Comparison of ENCODE assay signal across 29 cellular contexts in genomic region chr22:21873619-21874018, GRCh38. TPM values are rescaled to one million over a fixed set of nuclear protein-coding genes. Genes with fewer than 3 reads are reported as not detected.
DNase-seq lines count a peak whose midpoint lies in the region; ATAC-seq, FAIRE-seq and TF ChIP-seq lines count a peak whose summit lies in the region.
"Had no signal": no experiment of that assay in that cellular context is flagged by ENCODE, and none has a peak within 500 bp of the region (broad histone marks: within the 10 kb centered on the region; RNA-seq: fewer than 3 reads in every experiment).

No MANE protein-coding gene starts in this region.

- H3K36me3 ChIP-seq in HepG2 (replicated peaks in 1 of 2; ENCODE audit: control insufficient read depth in 1 of 2, insufficient read depth in 2 of 2, low read length in 2 of 2), result no peaks in the 10 kb centered on the region
- H3K36me3 ChIP-seq: BE2C, BLaER1 had no signal

- no peaks in the 10 kb centered on the region for H3K4me1 Mint-ChIP-seq in osteocyte (ENCODE audit: unreplicated experiment)

- CTCF ChIA-PET in HepG2 (lab: Yijun Ruan, JAX; ENCODE audit: low intra/inter-chr PET ratio, low total read pairs), result no interaction called here

- POLR2A ChIA-PET in HepG2 (lab: Yijun Ruan, JAX), result no interaction called here

- no peak overlapping the region for H2AFZ ChIP-seq in HepG2 (ENCODE audit: low read length)

- no peak for FAIRE-seq in HepG2 (lab: Jason Lieb, UNC)
- FAIRE-seq: A549, GM12878, GM12892, GM18507, GM19239 had no signal

- in situ Hi-C loops in HepG2 (cut with HindIII; ENCODE audit: extremely low pct_ligation_motif_present, low pct_unique_long_range_greater_than_20kb), result no loop called here

- H3K27ac ChIP-seq in HepG2 (ENCODE audit: extremely low read length, insufficient read depth, low read length), result no peak overlapping the region
- H3K27ac ChIP-seq: 22Rv1, A549, BLaER1 had no signal

- TF ChIP-seq RAD21 in HepG2 (CRISPR knock-in tag; IDR thresholded peaks at IDR 0.05), result no peak

- no peak for TF ChIP-seq CTCF in HepG2 (CRISPR knock-in tag; IDR thresholded peaks at IDR 0.05)
- TF ChIP-seq CTCF in osteocyte (IDR thresholded peaks at IDR 0.05), result no peak

- no TSS peak for BruUV-seq in HepG2 (replicated peaks; lab: Mats Ljungman, UMichigan)

- no peak overlapping the region for H3K27ac Mint-ChIP-seq in osteocyte (ENCODE audit: unreplicated experiment)
- H3K27ac Mint-ChIP-seq: CD4-positive, alpha-beta memory T cell had no signal

- no peak for ATAC-seq in HepG2
- no peak for ATAC-seq in GM18907 (IDR thresholded peaks at IDR 0.05; ENCODE audit: unreplicated experiment)
- ATAC-seq: A549, GM12878 had no signal

- H4K20me1 ChIP-seq in HepG2 (ENCODE audit: insufficient read depth, low read length), result no peaks in the 10 kb centered on the region
- H4K20me1 ChIP-seq: BLaER1 had no signal

- H3K27me3 ChIP-seq in HepG2 (ENCODE audit: control insufficient read depth in 1 of 2, insufficient read depth in 2 of 2, low read length in 2 of 2), result no peaks in the 10 kb centered on the region
- H3K27me3 ChIP-seq: BE2C, BLaER1 had no signal

- peak; percentile 26 for DNase-seq in activated CD8-positive, alpha-beta memory T cell treated with anti-CD3 and anti-CD28 coated beads for 24 hours
- no peak for DNase-seq in activated CD8-positive, alpha-beta memory T cell treated with anti-CD3 and anti-CD28 coated beads, Interleukin-2, amount 50 U/mL, for 4 hours
- DNase-seq in HepG2 (ENCODE audit: low spot score), result no peak
- peak; percentile 27 for DNase-seq in osteocyte (ENCODE audit: extremely low spot score, unreplicated experiment)
- peak; percentile 29 for DNase-seq in posterior vena cava (ENCODE audit: low spot score)
- no peak for DNase-seq in amniotic stem cell (lab: John Stamatoyannopoulos, UW)
- DNase-seq in AG08396 (ENCODE audit: low spot score), result no peak
- DNase-seq: BE2C; C1 segment of cervical spinal cord; CD4-positive, alpha-beta memory T cell; CD4-positive, CD25-positive, alpha-beta regulatory T cell; CD8-positive, alpha-beta memory T cell; COR-L47; DMS 273 treated with DMSO at 0.1 percent for 48 hours; DMS153; DMS53; DMS79; DND-41; EL; GDM1 had no signal

- TF ChIP-seq EP300 in HepG2 (IDR thresholded peaks at IDR 0.05; ENCODE audit: low read depth in 2 of 2, low read length in 2 of 2) (no peak), HepG2 (CRISPR knock-in tag; IDR thresholded peaks at IDR 0.05; ENCODE audit: borderline replicate concordance) (no peak)

- no peak for TF ChIP-seq POLR2A in HepG2 (IDR thresholded peaks at IDR 0.05; ENCODE audit: insufficient read depth in 1 of 2, low read depth in 2 of 2, low read length in 2 of 2)

- no peak overlapping the region for H3K4me3 ChIP-seq in HepG2 (replicated peaks in 1 of 3; ENCODE audit: insufficient read depth in 1 of 3, low read depth in 2 of 3, low read length in 3 of 3)
- H3K4me3 ChIP-seq: A549, BLaER1, GM12878 had no signal

- H3K36me3 Mint-ChIP-seq in osteocyte (ENCODE audit: unreplicated experiment), result no peaks in the 10 kb centered on the region
- H3K36me3 Mint-ChIP-seq: CD14-positive monocyte; CD4-positive, alpha-beta memory T cell; CD8-positive, alpha-beta memory T cell had no signal

- H3K4me3 Mint-ChIP-seq in osteocyte (ENCODE audit: unreplicated experiment), result no peak overlapping the region
- H3K4me3 Mint-ChIP-seq: CD14-positive monocyte; CD4-positive, alpha-beta memory T cell; CD4-positive, CD25-positive, alpha-beta regulatory T cell; CD8-positive, alpha-beta memory T cell had no signal

- no peaks in the 10 kb centered on the region for H3K79me2 ChIP-seq in HepG2 (ENCODE audit: insufficient read depth, low read length)

- H3K9me3 ChIP-seq in HepG2 (ENCODE audit: low read length), result no peaks in the 10 kb centered on the region
- H3K9me3 ChIP-seq: A549, BE2C, BLaER1 had no signal

- H3K9me3 Mint-ChIP-seq in osteocyte (ENCODE audit: unreplicated experiment), result no peaks in the 10 kb centered on the region
- H3K9me3 Mint-ChIP-seq: CD4-positive, alpha-beta memory T cell; CD4-positive, CD25-positive, alpha-beta regulatory T cell; CD8-positive, alpha-beta memory T cell had no signal

- intact Hi-C loops in HepG2 (cut with micrococcal nuclease; ENCODE audit: unreplicated experiment) (no loop called here), posterior vena cava (cut with DNase I) (no loop called here)

- H3K27me3 Mint-ChIP-seq in osteocyte (ENCODE audit: unreplicated experiment), result no peaks in the 10 kb centered on the region
- H3K27me3 Mint-ChIP-seq: CD4-positive, alpha-beta memory T cell; CD8-positive, alpha-beta memory T cell had no signal

- 58% methylated on average over 7 of the region's 7 CpGs for WGBS in HepG2 (ENCODE audit: low lambda C conversion rate)

- no peak overlapping the region for H3K4me2 ChIP-seq in HepG2 (ENCODE audit: low read depth, low read length)
- H3K4me2 ChIP-seq: A549, BLaER1 had no signal

- no peak overlapping the region for H3K9ac ChIP-seq in HepG2 (ENCODE audit: insufficient read depth, low read depth, low read length)
- H3K9ac ChIP-seq: BLaER1 had no signal

- H3K4me1 ChIP-seq in HepG2 (ENCODE audit: insufficient read depth, low read length), result peaks cover 5% of the 10 kb centered on the region
- H3K4me1 ChIP-seq: A549 had no signal

TF ChIP-seq in HepG2, 621 proteins besides CTCF, POLR2A, EP300 and RAD21:
- TF ChIP-seq ZNF770 (CRISPR knock-in tag; IDR thresholded peaks at IDR 0.05) (peak; percentile 76), ZNF225 (CRISPR knock-in tag; IDR thresholded peaks at IDR 0.05) (no peak), ZBTB46 (CRISPR knock-in tag; IDR thresholded peaks at IDR 0.05; ENCODE audit: borderline replicate concordance) (no peak)

RNA-seq across cellular contexts. Expression of gene MAPK1, which starts 6.2 kb away (rescaled TPM):
- total RNA-seq in HepG2 (2016; rRNA removed; fragmentation: Illumina TruSeq; extraction: Trizol), result 107 and 154 TPM in 2 replicates
- 39.6 and 40.0 TPM in 2 replicates for total RNA-seq in HepG2 (2016; cell fraction: cytosol; rRNA removed; fragmentation: Illumina TruSeq; extraction: Trizol; ENCODE audit: low read depth)
- total RNA-seq in HepG2 (2016; cell fraction: insoluble cytoplasmic fraction; rRNA removed; fragmentation: Illumina TruSeq; extraction: Trizol), result 109 and 140 TPM in 2 replicates
- 33.8 and 38.8 TPM in 2 replicates for total RNA-seq in HepG2 (2016; cell fraction: membrane; rRNA removed; fragmentation: Illumina TruSeq; extraction: Trizol)
- total RNA-seq in HepG2 (2016; cell fraction: nucleus; rRNA removed; fragmentation: Illumina TruSeq; extraction: Trizol), result 42.1 and 45.3 TPM in 2 replicates
- 92.7 and 114 TPM in 2 replicates for polyA plus RNA-seq in HepG2 (2011; rRNA removed)
- polyA plus RNA-seq in HepG2 (2011; cell fraction: cytosol; rRNA removed), result 31.9 and 48.7 TPM in 2 replicates
- 24.0 TPM in 2 replicates for polyA plus RNA-seq in HepG2 (2011; cell fraction: nucleus; rRNA removed)
- polyA plus RNA-seq in HepG2 (2012), result 75.2 and 78.0 TPM in 2 replicates
- 5.4 and 6.7 TPM in 2 replicates for polyA plus RNA-seq in HepG2 (2016; cell fraction: cytosol; fragmentation: Illumina TruSeq; extraction: Trizol; ENCODE audit: low read depth)
- polyA plus RNA-seq in HepG2 (2016; cell fraction: insoluble cytoplasmic fraction; fragmentation: Illumina TruSeq; extraction: Trizol; ENCODE audit: low read depth), result 98.7 and 119 TPM in 2 replicates
- polyA plus RNA-seq in HepG2 (2016; cell fraction: membrane; fragmentation: Illumina TruSeq; extraction: Trizol; ENCODE audit: low read depth), result 10.3 and 16.3 TPM in 2 replicates
- 43.1 and 52.9 TPM in 2 replicates for polyA plus RNA-seq in HepG2 (2016; cell fraction: nucleus; fragmentation: Illumina TruSeq; extraction: Trizol; ENCODE audit: insufficient read depth, low read depth)
- 51.6 and 79.2 TPM in 2 replicates for polyA minus RNA-seq in HepG2 (2011; rRNA and poly(A)+ RNA removed; ENCODE audit: low replicate concordance)
- 36.6 and 37.6 TPM in 2 replicates for polyA minus RNA-seq in HepG2 (2011; cell fraction: cytosol; rRNA and poly(A)+ RNA removed)
- polyA minus RNA-seq in HepG2 (2011; cell fraction: nucleus; rRNA and poly(A)+ RNA removed), result 25.8 and 27.6 TPM in 2 replicates
- total RNA-seq in osteocyte, result 154 and 159 TPM in 2 replicates
- total RNA-seq in posterior vena cava, result 100 to 1,000 TPM; 138 to 141 TPM

Comparison
In these comparisons a context has a peak if more than half of its experiments do, and no peak if none do; other contexts are left out.
1. DNase-seq: peak in activated CD8-positive, alpha-beta memory T cell treated with anti-CD3 and anti-CD28 coated beads for 24 hours (single experiment), osteocyte (single experiment) and posterior vena cava (single experiment); none in activated CD8-positive, alpha-beta memory T cell treated with anti-CD3 and anti-CD28 coated beads, Interleukin-2, amount 50 U/mL, for 4 hours (single experiment), HepG2 (single experiment), amniotic stem cell (single experiment) and AG08396 (single experiment).